In the genomic region with DNA sequence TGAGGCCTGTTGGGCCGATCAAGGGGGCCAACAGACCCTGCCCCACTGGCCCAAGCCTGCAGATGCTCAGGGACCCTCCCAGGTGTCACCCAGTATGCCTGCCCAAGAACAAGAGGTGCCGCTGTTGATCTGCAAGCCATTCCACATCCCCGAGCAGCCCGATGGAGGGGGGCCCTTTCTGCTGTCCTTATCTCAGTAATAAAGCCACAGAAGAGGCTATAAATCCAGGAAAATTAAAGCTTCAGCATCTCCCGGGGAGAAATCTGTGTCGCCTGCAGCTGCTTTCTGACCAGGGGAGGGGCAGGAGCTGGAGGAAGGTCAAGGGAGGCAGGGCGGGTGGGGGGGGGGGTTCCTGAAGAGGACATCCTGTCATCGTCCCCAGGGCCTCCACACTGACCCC, we compare ENCODE assay signal across 27 cellular contexts. TPM values are rescaled to one million over a fixed set of nuclear protein-coding genes. Genes with fewer than 3 reads are reported as not detected.
"Had no signal": no experiment of that assay in that cellular context is flagged by ENCODE, and none has a peak within 500 bp of the region (broad histone marks: within the 10 kb centered on the region; RNA-seq: fewer than 3 reads in every experiment).

No MANE protein-coding gene starts in this region.

- DNase-seq: IMR-90; Karpas-422; KG1; MG63; NCI-H1092; NCI-H1105 treated with DMSO at 0.1 percent for 48 hours; NCI-H1436 treated with DMSO at 0.1 percent for 48 hours; NCI-H1694; NCI-H2029; NCI-H2081 treated with DMSO at 0.1 percent for 48 hours; NCI-H345; NCI-H446 treated with DMSO at 0.1 percent for 48 hours; NCI-H510A treated with DMSO at 0.1 percent for 48 hours; NCI-H526; NCI-H748 treated with DMSO at 0.1 percent for 48 hours; NK-92 treated with Interleukin-12 subunit alpha and Interleukin-12 subunit beta, amount 100 ng/mL, for 24 hours; PC-3; SHP77; SK-N-SH; SW 1271; T-cell had no signal

- H3K36me3 Mint-ChIP-seq: T-cell had no signal

- H3K9me3 Mint-ChIP-seq: T-cell; T-helper 1 cell treated with Interleukin-12 subunit alpha and Interleukin-12 subunit beta and Interleukin-4 antibody, amounts not matched to agents 30 μg/mL and 1 μg/mL, for 36 hours had no signal

- H3K36me3 ChIP-seq: MG63 had no signal

- H3K9ac ChIP-seq: SK-N-SH had no signal

- H3K4me3 Mint-ChIP-seq: T-cell; T-helper 1 cell treated with Interleukin-12 subunit alpha and Interleukin-12 subunit beta and Interleukin-4 antibody, amounts not matched to agents 30 μg/mL and 1 μg/mL, for 36 hours had no signal

- H3K4me2 ChIP-seq: SK-N-SH had no signal

- H3K9me3 ChIP-seq: MG63, SK-N-SH had no signal

- H3K27ac ChIP-seq: RWPE1 had no signal

- H3K27ac Mint-ChIP-seq: T-cell; T-helper 1 cell treated with Interleukin-12 subunit alpha and Interleukin-12 subunit beta and Interleukin-4 antibody, amounts not matched to agents 30 μg/mL and 1 μg/mL, for 36 hours had no signal

- H3K4me3 ChIP-seq: MG63 had no signal

RNA-seq across cellular contexts. Expression of gene CACNA1H, which starts 11.7 kb away (rescaled TPM):
- total RNA-seq: HT1080, OCI-LY7 had no signal
- polyA plus RNA-seq: SK-N-SH had no signal

RNA-seq across cellular contexts. Expression of gene C1QTNF8, which starts 45.2 kb away (rescaled TPM):
- total RNA-seq: HT1080, IMR-90, OCI-LY7, PC-3, SK-MEL-5, T-cell had no signal
- polyA plus RNA-seq: HepG2, IMR-90, SK-N-SH had no signal
